7 cellular contexts compared by ENCODE assay signal in genomic region chr2:68357608-68358337, GRCh38. TPM values are rescaled to one million over a fixed set of nuclear protein-coding genes. Genes with fewer than 3 reads are reported as not detected.
DNase-seq lines count a peak whose midpoint lies in the region; ATAC-seq and TF ChIP-seq lines count a peak whose summit lies in the region.

No MANE protein-coding gene starts in this region.

- peak; percentile 72 for TF ChIP-seq RAD21 in Ishikawa (IDR thresholded peaks at IDR 0.05; ENCODE audit: low read depth)

- WGBS in psoas muscle, 3 donors, result 44 to 53% (median 46%) methylated on average over 6 of the region's 6 CpGs

- no peaks in the 10 kb centered on the region for H3K9me3 ChIP-seq in psoas muscle

- H3K27me3 Mint-ChIP-seq in activated T-cell treated with anti-CD3 and anti-CD28 coated beads, Interleukin-2, amount 50 U/mL, for 24 hours, result peaks cover 2% of the 10 kb centered on the region

- no peak for TF ChIP-seq EP300 in Ishikawa (IDR thresholded peaks at IDR 0.05; ENCODE audit: borderline replicate concordance)

- no peak overlapping the region for H3K27ac Mint-ChIP-seq in activated T-cell treated with anti-CD3 and anti-CD28 coated beads, Interleukin-2, amount 50 U/mL, for 24 hours

- no peaks in the 10 kb centered on the region for H3K4me1 ChIP-seq in foreskin keratinocyte
- H3K4me1 ChIP-seq in psoas muscle, result no peaks in the 10 kb centered on the region

- POLR2A ChIA-PET in GM10248 (lab: Yijun Ruan, JAX), result interaction anchor here (0.7 kb wide), 1 partner anchor 24 kb away, joined by 3 read pairs; no protein-coding TSS in a partner anchor

- H3K36me3 Mint-ChIP-seq in activated T-cell treated with anti-CD3 and anti-CD28 coated beads, Interleukin-2, amount 50 U/mL, for 24 hours (ENCODE audit: low read depth), result no peaks in the 10 kb centered on the region

- intact Hi-C loops in psoas muscle (cut with DNase I), result loop anchor here in 1 of 2 donors (5.0 kb wide), 1 partner anchor 235 kb away; no protein-coding TSS in a partner anchor

- TF ChIP-seq CTCF in GM10248 (IDR thresholded peaks at IDR 0.05; ENCODE audit: control extremely low read depth, extremely low read depth, low read depth, missing control alignments) (peak; percentile 78), foreskin keratinocyte (conservative IDR thresholded peaks at IDR 0.05) (peak; percentile 68), psoas muscle (IDR thresholded peaks at IDR 0.05) (peak; percentile 47)

- H3K27me3 ChIP-seq in foreskin keratinocyte (no peaks in the 10 kb centered on the region), psoas muscle (ENCODE audit: insufficient read depth in 3 of 3, low read length in 2 of 3) (no peaks in the 10 kb centered on the region)

- H3K4me3 Mint-ChIP-seq in activated T-cell treated with anti-CD3 and anti-CD28 coated beads, Interleukin-2, amount 50 U/mL, for 24 hours, result no peak overlapping the region

- CTCF ChIA-PET in GM10248 (lab: Yijun Ruan, JAX), result interaction anchor here (0.7 to 3.7 kb wide), 21 partner anchors 10 to 235 kb away, joined by 3 to 19 read pairs (median 4); no protein-coding TSS in a partner anchor

- no peaks in the 10 kb centered on the region for H3K36me3 ChIP-seq in psoas muscle (ENCODE audit: insufficient read depth in 1 of 2, low read depth in 1 of 2)

- no peak overlapping the region for H3K4me3 ChIP-seq in psoas muscle

- H3K4me1 Mint-ChIP-seq in activated T-cell treated with anti-CD3 and anti-CD28 coated beads, Interleukin-2, amount 50 U/mL, for 24 hours (ENCODE audit: low read depth), result peaks cover 10% of the 10 kb centered on the region

- DNase-seq in GM10248 (ENCODE audit: extremely low spot score), result peak; percentile 60
- DNase-seq in SHP77 (lab: John Stamatoyannopoulos, UW), result peak; percentile 68 to 78
- DNase-seq in foreskin keratinocyte, result peak; percentile 29 to 61
- peak; percentile 24 to 45 for DNase-seq in psoas muscle
- no peak for DNase-seq in activated T-cell treated with anti-CD3 and anti-CD28 coated beads, Interleukin-2, amount 50 U/mL, for 24 hours

- H3K27ac ChIP-seq in foreskin keratinocyte (no peak overlapping the region), psoas muscle (no peak overlapping the region)

- no peaks in the 10 kb centered on the region for H3K9me3 Mint-ChIP-seq in activated T-cell treated with anti-CD3 and anti-CD28 coated beads, Interleukin-2, amount 50 U/mL, for 24 hours

- ATAC-seq in GM21576 (IDR thresholded peaks at IDR 0.05; ENCODE audit: unreplicated experiment), result peak; percentile 78
- peak; percentile 69 for ATAC-seq in foreskin keratinocyte
- peak; percentile 37 to 87 (median 84) for ATAC-seq in psoas muscle

TF ChIP-seq in Ishikawa, 13 proteins besides CTCF, POLR2A, EP300 and RAD21:
- TF ChIP-seq EGR1 (IDR thresholded peaks at IDR 0.05) (no peak), TCF12 (IDR thresholded peaks at IDR 0.05; ENCODE audit: low read depth) (no peak), NFIC (IDR thresholded peaks at IDR 0.05) (no peak), CREB1 (IDR thresholded peaks at IDR 0.05; ENCODE audit: low read depth) (no peak), USF1 (IDR thresholded peaks at IDR 0.05) (no peak), YY1 (IDR thresholded peaks at IDR 0.05; ENCODE audit: low read depth) (no peak), TAF1 (IDR thresholded peaks at IDR 0.05; ENCODE audit: low read depth) (no peak), REST (IDR thresholded peaks at IDR 0.05; ENCODE audit: low read depth) (no peak), CEBPB (IDR thresholded peaks at IDR 0.05) (no peak), FOXM1 (IDR thresholded peaks at IDR 0.05; ENCODE audit: borderline replicate concordance, low read depth) (no peak), TEAD4 (IDR thresholded peaks at IDR 0.05) (no peak), ZBTB7A (IDR thresholded peaks at IDR 0.05; ENCODE audit: low read depth) (no peak), MAX (IDR thresholded peaks at IDR 0.05) (no peak)

RNA-seq across cellular contexts. Expression of gene PLEK, which starts 7.3 kb away (rescaled TPM):
- not detected in 2 replicates for total RNA-seq in foreskin keratinocyte
- polyA plus RNA-seq in foreskin keratinocyte, result not detected in 2 replicates
- 1 to 10 TPM; 2.3 to 3.9 (median 2.9) TPM for total RNA-seq in psoas muscle
- polyA plus RNA-seq in psoas muscle, result 1 to 10 TPM in 1 of 3 donors, under 1 TPM in 2; 0.89 to 1.2 (median 0.99) TPM

RNA-seq across cellular contexts. Expression of gene CNRIP1, which starts 38.0 kb away (rescaled TPM):
- total RNA-seq in foreskin keratinocyte (0.11 TPM in 1 of 2 replicates, not detected in the other), psoas muscle (10 to 100 TPM in 1 of 4 donors, 1 to 10 TPM in 3; 4.6 to 11.7 (median 7.2) TPM)
- polyA plus RNA-seq in foreskin keratinocyte (0.03 and 0.17 TPM in 2 replicates), psoas muscle (1 to 10 TPM; 3.5 to 6.1 (median 4.7) TPM)
